ENCODE assay signal across 8 cellular contexts in the genomic region with DNA sequence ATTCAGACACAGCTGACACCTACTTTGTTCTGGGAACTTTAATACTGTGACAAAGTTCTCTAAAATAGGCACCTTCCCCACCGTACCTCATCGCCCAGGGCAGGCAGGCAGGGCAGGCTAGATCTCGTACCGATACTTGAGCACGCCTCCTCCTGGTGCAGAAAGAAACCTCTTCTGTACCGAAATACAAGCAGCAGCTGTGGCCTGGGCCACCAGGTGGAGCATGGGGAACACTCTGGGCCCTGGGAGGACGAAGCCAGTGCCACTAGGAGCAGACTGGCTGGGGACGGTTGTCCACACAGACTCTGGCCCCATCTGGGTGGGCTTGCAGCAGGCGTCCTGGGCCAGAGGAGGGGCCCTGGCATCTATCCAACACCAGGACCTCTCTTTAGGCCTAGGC. TPM values are rescaled to one million over a fixed set of nuclear protein-coding genes. Genes with fewer than 3 reads are reported as not detected.
DNase-seq lines count a peak whose midpoint lies in the region; ATAC-seq, FAIRE-seq and TF ChIP-seq lines count a peak whose summit lies in the region.

No MANE protein-coding gene starts in this region.

- H3K9me3 ChIP-seq in PC-9 (ENCODE audit: insufficient read depth, low read depth) = no peaks in the 10 kb centered on the region
- no peaks in the 10 kb centered on the region for H3K9me3 ChIP-seq in keratinocyte (ENCODE audit: control insufficient read depth, low read depth, low read length)
- no peaks in the 10 kb centered on the region for H3K9me3 ChIP-seq in vagina

- no peaks in the 10 kb centered on the region for H3K27me3 ChIP-seq in PC-9 (ENCODE audit: insufficient read depth, low read depth)
- no peaks in the 10 kb centered on the region for H3K27me3 ChIP-seq in keratinocyte (ENCODE audit: control insufficient read depth, extremely low read depth, insufficient read depth, low read length)
- no peaks in the 10 kb centered on the region for H3K27me3 ChIP-seq in vagina

- H2AFZ ChIP-seq in PC-9 = no peak overlapping the region
- H2AFZ ChIP-seq in keratinocyte (ENCODE audit: control insufficient read depth, low read length) = no peak overlapping the region

- H3K9me1 ChIP-seq in keratinocyte (ENCODE audit: control insufficient read depth, extremely low read depth, insufficient read depth, low read length) = no peaks in the 10 kb centered on the region

- no peak for TF ChIP-seq POLR2A in vagina (IDR thresholded peaks at IDR 0.05)

- dilution Hi-C loops in keratinocyte (cut with MboI; ENCODE audit: extremely low pct_ligation_motif_present, low sequenced_read_pairs) = no loop called here

- H3K79me2 ChIP-seq in PC-9 (ENCODE audit: low read depth) (no peaks in the 10 kb centered on the region), keratinocyte (ENCODE audit: control insufficient read depth, insufficient read depth, low read length) (no peaks in the 10 kb centered on the region)

- no peaks in the 10 kb centered on the region for H3F3A ChIP-seq in PC-9 (ENCODE audit: insufficient read depth, low read depth)

- no peak for FAIRE-seq in keratinocyte (lab: Jason Lieb, UNC)

- TF ChIP-seq CTCF in GM12874 (IDR thresholded peaks at IDR 0.05; ENCODE audit: insufficient read depth, low read depth, low read length) = peak; percentile 62
- peak; percentile 88 for TF ChIP-seq CTCF in PC-9 (conservative IDR thresholded peaks at IDR 0.05)
- TF ChIP-seq CTCF in keratinocyte (optimal IDR thresholded peaks at IDR 0.05 in 1 of 3, IDR thresholded peaks at IDR 0.05 in 1 of 3, conservative IDR thresholded peaks at IDR 0.05 in 1 of 3; ENCODE audit: extremely low read depth in 1 of 3, insufficient read depth in 2 of 3, low read length in 3 of 3) = peak; percentile 67 to 80 (median 69)
- peak in 1 of 3 experiments; percentile 48 for TF ChIP-seq CTCF in vagina (IDR thresholded peaks at IDR 0.05)

- H3K36me3 ChIP-seq in PC-9 (ENCODE audit: low read depth) = no peaks in the 10 kb centered on the region
- H3K36me3 ChIP-seq in keratinocyte (ENCODE audit: control insufficient read depth in 2 of 2, extremely low read depth in 1 of 2, insufficient read depth in 2 of 2, low read length in 2 of 2) = peaks cover 24 to 36% of the 10 kb centered on the region in 2 experiments
- H3K36me3 ChIP-seq in vagina = peaks cover 0 to 7% of the 10 kb centered on the region in 2 donors

- DNase-seq in Ammon's horn (ENCODE audit: low spot score) = peak; percentile 57
- peak; percentile 63 to 67 for DNase-seq in PC-9
- peak; percentile 73 for DNase-seq in astrocyte of the hippocampus (ENCODE audit: low read depth, low spot score)
- no peak for DNase-seq in keratinocyte (ENCODE audit: low read depth, low spot score)
- no peak for DNase-seq in vagina (ENCODE audit: extremely low spot score in 2 of 2)

- POLR2A ChIA-PET in PC-9 (lab: Charles Lee; ENCODE audit: unreplicated experiment) = interaction anchor here (0.6 kb wide), 1 partner anchor 333 kb away, joined by 4 read pairs; no protein-coding TSS in a partner anchor

- H3K4me2 ChIP-seq in PC-9 = no peak overlapping the region
- H3K4me2 ChIP-seq in keratinocyte (ENCODE audit: control insufficient read depth, extremely low read depth, insufficient read depth, low read depth, low read length) = no peak overlapping the region

- H3K27ac ChIP-seq in PC-9 (no peak overlapping the region), keratinocyte (ENCODE audit: control insufficient read depth, insufficient read depth, low read length) (no peak overlapping the region), vagina (peak overlapping the region; percentile 83)

- no peak overlapping the region for H3K4me3 ChIP-seq in PC-9
- no peak overlapping the region for H3K4me3 ChIP-seq in keratinocyte (ENCODE audit: control insufficient read depth in 2 of 3, extremely low read depth in 1 of 3, insufficient read depth in 2 of 3, low read depth in 1 of 3, low read length in 3 of 3)
- no peak overlapping the region for H3K4me3 ChIP-seq in vagina

- H3K4me1 ChIP-seq in PC-9 (replicated peaks; ENCODE audit: insufficient read depth) (no peaks in the 10 kb centered on the region), keratinocyte (ENCODE audit: control insufficient read depth, extremely low read depth, insufficient read depth, low read length) (no peaks in the 10 kb centered on the region), vagina (peaks cover 11% of the 10 kb centered on the region)

- ATAC-seq in GM18867 (IDR thresholded peaks at IDR 0.05; ENCODE audit: unreplicated experiment) = no peak
- no peak for ATAC-seq in GM19452 (IDR thresholded peaks at IDR 0.05; ENCODE audit: unreplicated experiment)

- intact Hi-C loops in PC-9 (cut with micrococcal nuclease; ENCODE audit: unreplicated experiment) = no loop called here
- intact Hi-C loops in vagina (cut with DNase I) = no loop called here

- H4K20me1 ChIP-seq in PC-9 (ENCODE audit: insufficient read depth) = no peaks in the 10 kb centered on the region
- peaks cover 4% of the 10 kb centered on the region for H4K20me1 ChIP-seq in keratinocyte (ENCODE audit: control insufficient read depth, extremely low read depth, insufficient read depth, low read length)

- no peaks in the 10 kb centered on the region for H3K9me2 ChIP-seq in PC-9 (ENCODE audit: insufficient read depth)

- CTCF ChIA-PET in PC-9 (lab: Charles Lee) = interaction anchor here (1.6 kb wide), 1 partner anchor 33 kb away, joined by 3 read pairs; no protein-coding TSS in a partner anchor

- TSS peak; percentile 13 for BruUV-seq in PC-9 (replicated peaks; lab: Mats Ljungman, UMichigan)

- H3K9ac ChIP-seq in keratinocyte (ENCODE audit: control insufficient read depth, extremely low read depth, insufficient read depth, low read length) = no peak overlapping the region

RNA-seq across cellular contexts. Expression of gene PMM1, which starts 12.8 kb away (rescaled TPM):
- total RNA-seq in PC-9 (2021) (49.3 and 53.1 TPM in 2 replicates), vagina (40.8 TPM)
- 39.6 to 52.2 TPM (median 47.1 TPM) in 3 replicates for polyA plus RNA-seq in keratinocyte
- 34.9 TPM for polyA plus RNA-seq in keratinocyte (2011; ENCODE audit: low read depth)
- polyA plus RNA-seq in keratinocyte (2011; cell fraction: cytosol; rRNA removed) = 33.7 and 59.5 TPM in 2 replicates
- polyA plus RNA-seq in keratinocyte (2011; cell fraction: nucleus; rRNA removed) = 64.8 and 69.1 TPM in 2 replicates
- polyA plus RNA-seq in keratinocyte (2012; ENCODE audit: low replicate concordance) = 36.8 and 39.0 TPM in 2 replicates
- polyA minus RNA-seq in keratinocyte = 18.7 to 24.5 TPM (median 21.3 TPM) in 3 replicates
- 25.7 TPM for polyA minus RNA-seq in keratinocyte (2011; cell fraction: cytosol; rRNA and poly(A)+ RNA removed)
- polyA minus RNA-seq in keratinocyte (2011; cell fraction: nucleus; rRNA and poly(A)+ RNA removed) = 12.1 and 12.5 TPM in 2 replicates

RNA-seq across cellular contexts. Expression of gene CSDC2, which starts 16.1 kb away (rescaled TPM):
- total RNA-seq in PC-9 (2021) (0.13 TPM in 1 of 2 replicates, not detected in the other), vagina (29.7 TPM)
- polyA plus RNA-seq in keratinocyte = not detected in 3 replicates
- not detected for polyA plus RNA-seq in keratinocyte (2011; ENCODE audit: low read depth)
- polyA plus RNA-seq in keratinocyte (2011; cell fraction: cytosol; rRNA removed) = not detected in 2 replicates
- polyA plus RNA-seq in keratinocyte (2011; cell fraction: nucleus; rRNA removed) = not detected in 2 replicates
- not detected in 2 replicates for polyA plus RNA-seq in keratinocyte (2012; ENCODE audit: low replicate concordance)
- not detected in 3 replicates for polyA minus RNA-seq in keratinocyte
- not detected for polyA minus RNA-seq in keratinocyte (2011; cell fraction: cytosol; rRNA and poly(A)+ RNA removed)
- not detected in 2 replicates for polyA minus RNA-seq in keratinocyte (2011; cell fraction: nucleus; rRNA and poly(A)+ RNA removed)

RNA-seq across cellular contexts. Expression of gene POLR3H, which starts 32.6 kb away (rescaled TPM):
- total RNA-seq in PC-9 (2021) (47.6 and 49.7 TPM in 2 replicates), vagina (21.4 TPM)
- 41.4 to 63.0 TPM (median 44.7 TPM) in 3 replicates for polyA plus RNA-seq in keratinocyte
- 12.3 TPM for polyA plus RNA-seq in keratinocyte (2011; ENCODE audit: low read depth)
- polyA plus RNA-seq in keratinocyte (2011; cell fraction: cytosol; rRNA removed) = 52.9 and 63.3 TPM in 2 replicates
- 33.7 and 39.6 TPM in 2 replicates for polyA plus RNA-seq in keratinocyte (2011; cell fraction: nucleus; rRNA removed)
- polyA plus RNA-seq in keratinocyte (2012; ENCODE audit: low replicate concordance) = 18.2 and 59.6 TPM in 2 replicates
- polyA minus RNA-seq in keratinocyte = 48.6 to 76.9 TPM (median 57.6 TPM) in 3 replicates
- polyA minus RNA-seq in keratinocyte (2011; cell fraction: cytosol; rRNA and poly(A)+ RNA removed) = 22.8 TPM
- 11.1 and 16.3 TPM in 2 replicates for polyA minus RNA-seq in keratinocyte (2011; cell fraction: nucleus; rRNA and poly(A)+ RNA removed)

RNA-seq across cellular contexts. Expression of gene DESI1, which starts 44.0 kb away (rescaled TPM):
- total RNA-seq in PC-9 (2021) (38.8 and 52.7 TPM in 2 replicates), vagina (20.6 TPM)
- polyA plus RNA-seq in keratinocyte = 32.8 to 43.1 TPM (median 39.6 TPM) in 3 replicates
- 8.4 TPM for polyA plus RNA-seq in keratinocyte (2011; ENCODE audit: low read depth)
- 34.7 and 43.8 TPM in 2 replicates for polyA plus RNA-seq in keratinocyte (2011; cell fraction: cytosol; rRNA removed)
- polyA plus RNA-seq in keratinocyte (2011; cell fraction: nucleus; rRNA removed) = 59.5 and 67.0 TPM in 2 replicates
- polyA plus RNA-seq in keratinocyte (2012; ENCODE audit: low replicate concordance) = 26.1 and 34.9 TPM in 2 replicates
- 43.9 to 62.4 TPM (median 57.3 TPM) in 3 replicates for polyA minus RNA-seq in keratinocyte
- 28.0 TPM for polyA minus RNA-seq in keratinocyte (2011; cell fraction: cytosol; rRNA and poly(A)+ RNA removed)
- 24.4 and 37.2 TPM in 2 replicates for polyA minus RNA-seq in keratinocyte (2011; cell fraction: nucleus; rRNA and poly(A)+ RNA removed)

RNA-seq across cellular contexts. Expression of gene XRCC6, which starts 44.2 kb away (rescaled TPM):
- total RNA-seq in PC-9 (2021) (386 and 486 TPM in 2 replicates), vagina (158 TPM)
- polyA plus RNA-seq in keratinocyte = 162 to 247 TPM (median 244 TPM) in 3 replicates
- polyA plus RNA-seq in keratinocyte (2011; ENCODE audit: low read depth) = 686 TPM
- polyA plus RNA-seq in keratinocyte (2011; cell fraction: cytosol; rRNA removed) = 182 and 190 TPM in 2 replicates
- polyA plus RNA-seq in keratinocyte (2011; cell fraction: nucleus; rRNA removed) = 197 and 213 TPM in 2 replicates
- polyA plus RNA-seq in keratinocyte (2012; ENCODE audit: low replicate concordance) = 245 and 347 TPM in 2 replicates
- 134 to 165 TPM (median 160 TPM) in 3 replicates for polyA minus RNA-seq in keratinocyte
- polyA minus RNA-seq in keratinocyte (2011; cell fraction: cytosol; rRNA and poly(A)+ RNA removed) = 87.9 TPM
- polyA minus RNA-seq in keratinocyte (2011; cell fraction: nucleus; rRNA and poly(A)+ RNA removed) = 53.0 and 101 TPM in 2 replicates

Comparison
In these comparisons a context has a peak if more than half of its experiments do, and no peak if none do; other contexts are left out.
1. DNase-seq: peak in Ammon's horn (single experiment), PC-9 (2 of 2) and astrocyte of the hippocampus (single experiment); none in keratinocyte (single experiment) and vagina (0 of 2).
2. RNA of gene CSDC2, which starts 16.1 kb away (total RNA-seq): 29.7 TPM in vagina (single experiment); 0.13 TPM in PC-9; every median in the first group is over 10 times any median in the second.